Comparison of ENCODE assay signal across 1 cellular context in genomic region chr10:97320480-97321031, GRCh38.
TF ChIP-seq lines count a peak whose summit lies in the region.

No MANE protein-coding gene starts in this region.

TF ChIP-seq in GM12878, 131 proteins besides CTCF, POLR2A, EP300 and RAD21 (continued from another document):
- TF ChIP-seq TCF3 (IDR thresholded peaks at IDR 0.05; ENCODE audit: borderline replicate concordance, insufficient read depth, low read depth, low read length) = no peak
TF ChIP-seq in GM12878: peak in this region for 1.
